In genomic region chr3:52452570-52453221, GRCh38 we compare ENCODE assay signal across 1 cellular context.
TF ChIP-seq lines count a peak whose summit lies in the region.

No MANE protein-coding gene starts in this region.

TF ChIP-seq in SK-N-SH treated with all-trans-retinoic acid at 6 μM for 48 hours, 23 proteins besides CTCF, POLR2A, EP300 and RAD21 (continued from another document):
- no peak for TF ChIP-seq TSHZ2 (CRISPR knock-in tag; IDR thresholded peaks at IDR 0.05)
- no peak for TF ChIP-seq ISL1 (CRISPR knock-in tag; IDR thresholded peaks at IDR 0.05)
- TF ChIP-seq ZNF565 (CRISPR knock-in tag; conservative IDR thresholded peaks at IDR 0.05; ENCODE audit: low read depth), result no peak
- TF ChIP-seq TOX (CRISPR knock-in tag; IDR thresholded peaks at IDR 0.05; ENCODE audit: borderline replicate concordance), result no peak
